In the genomic region with DNA sequence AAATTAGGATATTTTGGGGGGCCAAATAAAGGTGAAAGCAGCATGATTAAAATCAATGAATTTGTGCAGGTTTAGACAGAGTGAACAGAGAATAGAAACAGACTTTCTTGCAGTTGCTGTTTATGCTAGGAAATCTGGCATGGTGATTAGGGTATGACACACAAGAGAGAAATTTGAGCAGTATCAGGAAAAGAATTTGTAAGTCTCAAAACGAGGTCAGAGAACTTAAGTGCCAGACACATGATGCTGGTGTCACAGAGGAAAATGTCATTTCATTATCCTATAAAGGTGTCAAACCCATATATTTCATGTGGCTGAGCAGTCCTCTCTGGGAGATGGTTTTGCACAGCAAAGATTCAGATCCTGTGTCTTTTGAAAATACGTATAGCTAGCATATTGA, we compare ENCODE assay signal across 13 cellular contexts. TPM values are rescaled to one million over a fixed set of nuclear protein-coding genes. Genes with fewer than 3 reads are reported as not detected.
DNase-seq lines count a peak whose midpoint lies in the region; ATAC-seq and TF ChIP-seq lines count a peak whose summit lies in the region.
"Had no signal": no experiment of that assay in that cellular context is flagged by ENCODE, and none has a peak within 500 bp of the region (broad histone marks: within the 10 kb centered on the region; RNA-seq: fewer than 3 reads in every experiment).

No MANE protein-coding gene starts in this region.

- no peak overlapping the region for H3K27ac Mint-ChIP-seq in activated T-cell treated with anti-CD3 and anti-CD28 coated beads, Interleukin-2, amount 50 U/mL, for 24 hours
- H3K27ac Mint-ChIP-seq: T-helper 1 cell treated with Interleukin-12 subunit alpha and Interleukin-12 subunit beta and Interleukin-4 antibody, amounts not matched to agents 30 μg/mL and 1 μg/mL, for 36 hours had no signal

- no peaks in the 10 kb centered on the region for H3K9me3 Mint-ChIP-seq in activated T-cell treated with anti-CD3 and anti-CD28 coated beads, Interleukin-2, amount 50 U/mL, for 24 hours
- H3K9me3 Mint-ChIP-seq: T-helper 1 cell treated with Interleukin-12 subunit alpha and Interleukin-12 subunit beta and Interleukin-4 antibody, amounts not matched to agents 30 μg/mL and 1 μg/mL, for 36 hours had no signal

- H3K27me3 Mint-ChIP-seq in activated T-cell treated with anti-CD3 and anti-CD28 coated beads, Interleukin-2, amount 50 U/mL, for 24 hours, result peaks cover 65% of the 10 kb centered on the region

- no peaks in the 10 kb centered on the region for H3K36me3 Mint-ChIP-seq in activated T-cell treated with anti-CD3 and anti-CD28 coated beads, Interleukin-2, amount 50 U/mL, for 24 hours (ENCODE audit: low read depth)

- no peaks in the 10 kb centered on the region for H3K9me3 ChIP-seq in mesodermal cell (ENCODE audit: control insufficient read depth, low read length)

- no peak for TF ChIP-seq CTCF in AG09319 (IDR thresholded peaks at IDR 0.05; ENCODE audit: low read depth, low read length)

- H3K4me1 ChIP-seq in mesodermal cell (ENCODE audit: control insufficient read depth, insufficient read depth, low read length, poor library complexity, severe bottlenecking), result peaks cover 18% of the 10 kb centered on the region

- peak; percentile 57 for DNase-seq in AG09319 (ENCODE audit: extremely low read depth, low read depth)
- peak; percentile 61 for DNase-seq in HS-5 (ENCODE audit: low read depth)
- peak; percentile 48 for DNase-seq in dermis blood vessel endothelial cell
- no peak for DNase-seq in NCI-H2081 treated with DMSO at 0.1 percent for 48 hours (lab: John Stamatoyannopoulos, UW)
- DNase-seq in activated T-cell treated with anti-CD3 and anti-CD28 coated beads, Interleukin-2, amount 50 U/mL, for 24 hours, result no peak
- DNase-seq: COR-L47; NCI-H446; stimulated activated CD4-positive, alpha-beta T cell treated with anti-CD3 and anti-CD28 coated beads, Interleukin-12 subunit alpha, Interleukin-12 subunit beta, amount 100 ng/mL, for 4 hours had no signal

- peak overlapping the region; percentile 41 for H3K27ac ChIP-seq in mesodermal cell (ENCODE audit: low read depth, low read length, severe bottlenecking)

- no peak overlapping the region for H3K4me3 Mint-ChIP-seq in activated T-cell treated with anti-CD3 and anti-CD28 coated beads, Interleukin-2, amount 50 U/mL, for 24 hours
- H3K4me3 Mint-ChIP-seq: T-helper 1 cell treated with Interleukin-12 subunit alpha and Interleukin-12 subunit beta and Interleukin-4 antibody, amounts not matched to agents 30 μg/mL and 1 μg/mL, for 36 hours had no signal

- H3K4me3 ChIP-seq in mesodermal cell (ENCODE audit: extremely low read depth, insufficient read depth, low read length, poor library complexity, severe bottlenecking), result no peak overlapping the region

- WGBS in mesodermal cell (ENCODE audit: insufficient coverage in 2 of 2), 2 experiments, result no CpG with 5 or more reads among the region's 2 CpGs

- no peak for ATAC-seq in GM19452 (IDR thresholded peaks at IDR 0.05; ENCODE audit: unreplicated experiment)
- ATAC-seq in GM19455 (IDR thresholded peaks at IDR 0.05; ENCODE audit: unreplicated experiment), result no peak

- peaks cover 3% of the 10 kb centered on the region for H3K4me1 Mint-ChIP-seq in activated T-cell treated with anti-CD3 and anti-CD28 coated beads, Interleukin-2, amount 50 U/mL, for 24 hours (ENCODE audit: low read depth)

- H3K36me3 ChIP-seq in mesodermal cell (ENCODE audit: control insufficient read depth, insufficient read depth, low read length), result no peaks in the 10 kb centered on the region

RNA-seq across cellular contexts. Expression of a gene that starts 15.7 kb away (rescaled TPM):
- 0.17 and 0.23 TPM in 2 replicates for total RNA-seq in dermis blood vessel endothelial cell
- polyA plus RNA-seq in mesodermal cell (2013, experiment 1 of 2), result 0.63 TPM
- 0.81 TPM for polyA plus RNA-seq in mesodermal cell (2013, experiment 2 of 2)

RNA-seq across cellular contexts. Expression of a gene that starts 54.3 kb away (rescaled TPM):
- total RNA-seq in dermis blood vessel endothelial cell, result under 0.01 TPM in 1 of 2 replicates, not detected in the other
- not detected for polyA plus RNA-seq in mesodermal cell (2013, experiment 1 of 2)
- polyA plus RNA-seq in mesodermal cell (2013, experiment 2 of 2), result not detected
- total RNA-seq: liver had no signal
- polyA plus RNA-seq: liver had no signal

Comparison
In these comparisons a context has a peak if more than half of its experiments do, and no peak if none do; other contexts are left out.
1. DNase-seq: peak in AG09319 (single experiment), HS-5 (single experiment) and dermis blood vessel endothelial cell (single experiment); none in NCI-H2081 treated with DMSO at 0.1 percent for 48 hours (single experiment) and activated T-cell treated with anti-CD3 and anti-CD28 coated beads, Interleukin-2, amount 50 U/mL, for 24 hours (single experiment).